ENCODE assay signal across 26 cellular contexts in genomic region chr6:134951494-134952263, GRCh38. TPM values are rescaled to one million over a fixed set of nuclear protein-coding genes. Genes with fewer than 3 reads are reported as not detected.
"Had no signal": no experiment of that assay in that cellular context is flagged by ENCODE, and none has a peak within 500 bp of the region (broad histone marks: within the 10 kb centered on the region; RNA-seq: fewer than 3 reads in every experiment).

No MANE protein-coding gene starts in this region.

- H3K9me3 ChIP-seq: left lung, mucosa of descending colon, ovary, right atrium auricular region, thoracic aorta, upper lobe of right lung had no signal

- H3K4me1 ChIP-seq: heart right ventricle, left lung, right atrium auricular region, spleen, suprapubic skin, tibial artery, upper lobe of right lung had no signal

- H3K27me3 ChIP-seq: heart right ventricle, left lung, ovary, right atrium auricular region, spleen, suprapubic skin, tibial artery, upper lobe of right lung had no signal

- H3K27ac ChIP-seq: heart right ventricle, left lung, ovary, right atrium auricular region, skin epidermis, spleen, suprapubic skin, thoracic aorta, tibial artery, upper lobe of right lung had no signal

- ATAC-seq: heart right ventricle; left cardiac atrium; left lung; mucosa of descending colon; naive thymus-derived CD4-positive, alpha-beta T cell; natural killer cell treated with Interleukin-12 subunit alpha and Interleukin-12 subunit beta and Interleukin-15 and Interleukin-18, amount 100 ng/mL, for 72 hours; sciatic nerve; stimulated activated effector memory CD8-positive, alpha-beta T cell treated with anti-CD3 and anti-CD28 coated beads, Interleukin-12 subunit alpha, Interleukin-12 subunit beta, amount 100 ng/mL, for 72 hours; upper lobe of right lung had no signal

- FAIRE-seq: keratinocyte, urothelium cell line had no signal

- DNase-seq: heart right ventricle; hippocampal formation; kidney glomerular epithelial cell; left cardiac atrium; left lung; mesendoderm; mucosa of descending colon; naive thymus-derived CD4-positive, alpha-beta T cell; ovary; spleen; stimulated activated CD4-positive, alpha-beta T cell treated with anti-CD3 and anti-CD28 coated beads, Interleukin-4, amount 100 ng/mL, for 24 hours; stimulated activated naive CD4-positive, alpha-beta T cell; tibial artery; trophoblast cell; upper lobe of right lung had no signal

- H3K36me3 ChIP-seq: heart right ventricle, left lung, ovary, right atrium auricular region, spleen, suprapubic skin, thoracic aorta, tibial artery, upper lobe of right lung had no signal

- H3K4me3 ChIP-seq: heart right ventricle, left lung, lung, mucosa of descending colon, ovary, right atrium auricular region, skin epidermis, spleen, suprapubic skin, thoracic aorta, tibial artery, upper lobe of right lung had no signal

RNA-seq across cellular contexts. Expression of gene ALDH8A1, which starts 1.8 kb away (rescaled TPM):
- total RNA-seq: myocyte had no signal
